ENCODE assay signal across 9 cellular contexts in genomic region chr14:68786491-68787234, GRCh38. TPM values are rescaled to one million over a fixed set of nuclear protein-coding genes. Genes with fewer than 3 reads are reported as not detected.
A peak's percentile ranks its signal among the peaks of the same experiment; 100 is the strongest.
DNase-seq lines count a peak whose midpoint lies in the region; ATAC-seq and TF ChIP-seq lines count a peak whose summit lies in the region.
"Had no signal": no experiment of that assay in that cellular context is flagged by ENCODE, and none has a peak within 500 bp of the region (broad histone marks: within the 10 kb centered on the region; RNA-seq: fewer than 3 reads in every experiment).

No MANE protein-coding gene starts in this region.

- H3K79me2 ChIP-seq in SU-DHL-6 (ENCODE audit: insufficient read depth, low read length), result peaks cover 27% of the 10 kb centered on the region

- DNase-seq in EL, result peak; percentile 76
- no peak for DNase-seq in esophagus muscularis mucosa (ENCODE audit: extremely low spot score)
- no peak for DNase-seq in omental fat pad (ENCODE audit: low spot score)
- no peak for DNase-seq in NCI-H524 treated with DMSO at 0.1 percent for 48 hours (lab: John Stamatoyannopoulos, UW)
- no peak for DNase-seq in stimulated activated CD4-positive, alpha-beta T cell treated with anti-CD3 and anti-CD28 coated beads, Interleukin-4, amount 100 ng/mL, for 4 hours

- no peak overlapping the region for H3K4me2 ChIP-seq in SU-DHL-6 (ENCODE audit: low read depth, low read length, poor library complexity, severe bottlenecking)

- ATAC-seq in omental fat pad (ENCODE audit: low FRiP score) (peak; percentile 24), HG02678 (IDR thresholded peaks at IDR 0.05; ENCODE audit: unreplicated experiment) (no peak), HG02610 (IDR thresholded peaks at IDR 0.05; ENCODE audit: unreplicated experiment) (no peak)

- no peaks in the 10 kb centered on the region for H3K9me3 ChIP-seq in SU-DHL-6 (ENCODE audit: insufficient read depth, low read length)
- no peaks in the 10 kb centered on the region for H3K9me3 ChIP-seq in esophagus muscularis mucosa

- H3K27me3 ChIP-seq in SU-DHL-6 (ENCODE audit: low read length) (no peaks in the 10 kb centered on the region), esophagus muscularis mucosa (no peaks in the 10 kb centered on the region)

- intact Hi-C loops in esophagus muscularis mucosa (cut with DNase I), result loop anchor here (5.0 to 10.0 kb wide), 2 partner anchors 104 to 642 kb away; no protein-coding TSS in a partner anchor

- H2AFZ ChIP-seq in SU-DHL-6 (ENCODE audit: low read depth, low read length, severe bottlenecking), result no peak overlapping the region

- no peak for TF ChIP-seq EP300 in esophagus muscularis mucosa (IDR thresholded peaks at IDR 0.05)

- H3K36me3 ChIP-seq in SU-DHL-6 (ENCODE audit: low read length) (peaks cover 39% of the 10 kb centered on the region), esophagus muscularis mucosa (peaks cover 9 to 50% (median 34%) of the 10 kb centered on the region in 4 donors)

- TF ChIP-seq POLR2A in esophagus muscularis mucosa (IDR thresholded peaks at IDR 0.05; ENCODE audit: low read depth), result no peak

- H4K20me1 ChIP-seq in SU-DHL-6 (ENCODE audit: low read depth, low read length), result peaks cover 26% of the 10 kb centered on the region

- peaks cover 16 to 64% (median 51%) of the 10 kb centered on the region in 4 donors for H3K4me1 ChIP-seq in esophagus muscularis mucosa

- H3F3A ChIP-seq in SU-DHL-6 (ENCODE audit: insufficient read depth), result peaks cover 73% of the 10 kb centered on the region

- TF ChIP-seq CTCF in SU-DHL-6 (IDR thresholded peaks at IDR 0.05; ENCODE audit: insufficient read depth, low read length, poor library complexity, severe bottlenecking) (no peak), esophagus muscularis mucosa (IDR thresholded peaks at IDR 0.05) (no peak), omental fat pad (IDR thresholded peaks at IDR 0.05) (no peak)

- 70% methylated on average over 7 of the region's 7 CpGs for WGBS in esophagus muscularis mucosa

- H3K4me3 ChIP-seq in SU-DHL-6 (ENCODE audit: insufficient read depth, low read length, poor library complexity, severe bottlenecking) (no peak overlapping the region), esophagus muscularis mucosa (peak overlapping the region in 1 of 4 donors; percentile 38)

- H3K9ac ChIP-seq in SU-DHL-6 (ENCODE audit: low read length), result no peak overlapping the region

- H3K9me2 ChIP-seq in SU-DHL-6 (replicated peaks; ENCODE audit: insufficient read depth, low read length), result no peaks in the 10 kb centered on the region

- H3K27ac ChIP-seq in SU-DHL-6 (ENCODE audit: low read depth, low read length) (peak overlapping the region; percentile 43; the same call in 1 of the 2 replicates), esophagus muscularis mucosa (replicated peaks in 1 of 4) (peak overlapping the region; percentile 99 to 100 (median 100))
- H3K27ac ChIP-seq: HL-60 had no signal

RNA-seq across cellular contexts. Expression of gene ZFP36L1, which starts 6.2 kb away (rescaled TPM):
- total RNA-seq in esophagus muscularis mucosa (100 to 1,000 TPM; 191 to 704 (median 444) TPM), omental fat pad (100 to 1,000 TPM; 363 to 395 (median 384) TPM)
